Comparison of ENCODE assay signal across 8 cellular contexts in the genomic region with DNA sequence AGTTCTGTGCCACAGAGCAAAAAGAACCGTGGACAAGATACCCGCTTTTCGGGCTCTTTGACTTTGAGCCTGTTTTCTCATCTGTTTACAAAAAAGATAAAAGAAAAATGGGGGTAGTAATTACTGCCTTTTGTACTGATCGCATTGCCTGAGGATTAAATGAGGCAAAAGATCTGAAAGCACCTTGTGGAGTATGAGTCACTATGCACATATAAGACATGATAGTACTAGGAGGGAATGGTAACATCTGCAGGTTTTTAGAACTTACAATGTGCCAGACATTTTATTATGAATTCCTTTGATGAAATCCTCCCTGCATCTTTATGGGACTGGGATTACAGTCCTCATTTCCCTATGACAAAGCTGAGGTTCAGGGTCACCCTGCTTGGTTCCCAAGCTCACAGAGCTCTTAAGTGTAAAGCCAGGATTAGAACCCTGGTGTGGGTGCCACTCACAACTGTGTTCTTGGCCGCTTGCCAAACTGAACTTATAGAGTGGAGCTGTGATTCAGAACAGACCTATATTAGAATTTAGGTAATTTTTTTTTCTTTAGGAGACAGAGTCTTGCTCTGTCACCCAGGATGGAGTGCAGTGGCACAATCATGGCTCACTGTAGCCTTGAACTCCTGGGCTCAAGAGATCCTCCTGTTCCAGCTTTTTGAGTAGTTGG. TPM values are rescaled to one million over a fixed set of nuclear protein-coding genes. Genes with fewer than 3 reads are reported as not detected.
DNase-seq lines count a peak whose midpoint lies in the region; ATAC-seq, FAIRE-seq and TF ChIP-seq lines count a peak whose summit lies in the region.

No MANE protein-coding gene starts in this region.

- H2AFZ ChIP-seq in HepG2 (ENCODE audit: low read length) (no peak overlapping the region), mesenchymal stem cell (ENCODE audit: low read depth, low read length) (no peak overlapping the region)

- TF ChIP-seq EP300 in HepG2 (IDR thresholded peaks at IDR 0.05; ENCODE audit: low read depth in 2 of 2, low read length in 2 of 2), result peak in 1 of 2 experiments; percentile 79; a peak in 2 of 4 replicates
- TF ChIP-seq EP300 in HepG2 (CRISPR knock-in tag; IDR thresholded peaks at IDR 0.05; ENCODE audit: borderline replicate concordance), result peak; percentile 70; the same call in 1 of the 2 replicates

- H3K4me3 ChIP-seq in HepG2 (replicated peaks in 1 of 3; ENCODE audit: insufficient read depth in 1 of 3, low read depth in 2 of 3, low read length in 3 of 3) (peak overlapping the region; percentile 78 to 96 (median 85); a peak in 4 of 6 replicates), right lobe of liver (no peak overlapping the region), mesenchymal stem cell (ENCODE audit: insufficient read depth in 1 of 2, low read depth in 1 of 2, low read length in 2 of 2) (no peak overlapping the region), vagina (peak overlapping the region in 1 of 2 donors; percentile 51), mucosa of descending colon (no peak overlapping the region)

- in situ Hi-C loops in HepG2 (cut with HindIII; ENCODE audit: extremely low pct_ligation_motif_present, low pct_unique_long_range_greater_than_20kb), result no loop called here

- H3K27me3 ChIP-seq in HepG2 (ENCODE audit: control insufficient read depth in 1 of 2, insufficient read depth in 2 of 2, low read length in 2 of 2) (no peaks in the 10 kb centered on the region; a peak in 1 of 5 replicates), right lobe of liver (no peaks in the 10 kb centered on the region), mesenchymal stem cell (ENCODE audit: control insufficient read depth in 1 of 2, insufficient read depth in 1 of 2, low read length in 2 of 2) (peaks cover 0 to 6% of the 10 kb centered on the region in 2 experiments), vagina (no peaks in the 10 kb centered on the region)

- TF ChIP-seq POLR2A in HepG2 (IDR thresholded peaks at IDR 0.05; ENCODE audit: insufficient read depth in 1 of 2, low read depth in 2 of 2, low read length in 2 of 2) (no peak), right lobe of liver (IDR thresholded peaks at IDR 0.05) (no peak), vagina (IDR thresholded peaks at IDR 0.05) (no peak)

- H3K9me3 ChIP-seq in HepG2 (ENCODE audit: low read length) (no peaks in the 10 kb centered on the region), right lobe of liver (no peaks in the 10 kb centered on the region), mesenchymal stem cell (ENCODE audit: control insufficient read depth, low read length) (no peaks in the 10 kb centered on the region), vagina (no peaks in the 10 kb centered on the region), mucosa of descending colon (no peaks in the 10 kb centered on the region)

- intact Hi-C loops in HepG2 (cut with micrococcal nuclease; ENCODE audit: unreplicated experiment) (no loop called here), right lobe of liver (cut with DNase I) (no loop called here), vagina (cut with DNase I) (no loop called here), mucosa of descending colon (cut with DNase I, micrococcal nuclease) (no loop called here)

- H3K79me1 ChIP-seq in mesenchymal stem cell (replicated peaks; ENCODE audit: low read length, poor library complexity, severe bottlenecking), result peaks cover 5% of the 10 kb centered on the region

- TF ChIP-seq RAD21 in HepG2 (CRISPR knock-in tag; IDR thresholded peaks at IDR 0.05), result no peak

- peaks cover 12% of the 10 kb centered on the region for H3K79me2 ChIP-seq in HepG2 (ENCODE audit: insufficient read depth, low read length)

- peaks cover 49% of the 10 kb centered on the region for H3K4me1 ChIP-seq in HepG2 (ENCODE audit: insufficient read depth, low read length)
- H3K4me1 ChIP-seq in right lobe of liver, result no peaks in the 10 kb centered on the region
- peaks cover 9% of the 10 kb centered on the region for H3K4me1 ChIP-seq in mesenchymal stem cell (ENCODE audit: control insufficient read depth, insufficient read depth, low read depth, low read length)
- peaks cover 23% of the 10 kb centered on the region for H3K4me1 ChIP-seq in vagina
- peaks cover 8% of the 10 kb centered on the region for H3K4me1 ChIP-seq in mucosa of descending colon (ENCODE audit: low read depth)

- peak overlapping the region in 1 of 2 experiments; percentile 4 for H3K4ac ChIP-seq in mesenchymal stem cell (ENCODE audit: low read depth in 1 of 2, low read length in 2 of 2)

- no peak overlapping the region for H3K18ac ChIP-seq in mesenchymal stem cell (ENCODE audit: low read depth in 1 of 2, low read length in 2 of 2)

- no peak overlapping the region for H3K14ac ChIP-seq in mesenchymal stem cell (ENCODE audit: low read length in 2 of 2)

- H2BK5ac ChIP-seq in mesenchymal stem cell (ENCODE audit: low read depth, low read length, poor library complexity, severe bottlenecking), result no peak overlapping the region

- no peak overlapping the region for H4K8ac ChIP-seq in mesenchymal stem cell (ENCODE audit: low read length)

- DNase-seq in HepG2 (ENCODE audit: low spot score) (peak; percentile 91), right lobe of liver (no peak), mesenchymal stem cell (peak; percentile 47), vagina (ENCODE audit: extremely low spot score in 2 of 2) (peak in 1 of 2 donors; percentile 65), mucosa of descending colon (no peak), AML-193 (lab: John Stamatoyannopoulos, UW) (no peak)
- peak; percentile 47 for DNase-seq in activated T-cell treated with anti-CD3 and anti-CD28 coated beads, Interleukin-2, amount 50 U/mL, for 1 hour

- no peak overlapping the region for H2BK120ac ChIP-seq in mesenchymal stem cell (ENCODE audit: low read depth, low read length)

- no peak overlapping the region for H2BK12ac ChIP-seq in mesenchymal stem cell (ENCODE audit: low read length in 2 of 2)

- peak overlapping the region; percentile 79 for H2AK5ac ChIP-seq in mesenchymal stem cell (ENCODE audit: low read length, severe bottlenecking)

- H3K36me3 ChIP-seq in HepG2 (replicated peaks in 1 of 2; ENCODE audit: control insufficient read depth in 1 of 2, insufficient read depth in 2 of 2, low read length in 2 of 2) (no peaks in the 10 kb centered on the region), right lobe of liver (no peaks in the 10 kb centered on the region), mesenchymal stem cell (ENCODE audit: control insufficient read depth in 1 of 2, insufficient read depth in 2 of 2, low read depth in 1 of 2, low read length in 2 of 2) (no peaks in the 10 kb centered on the region), vagina (no peaks in the 10 kb centered on the region), mucosa of descending colon (ENCODE audit: low read depth) (no peaks in the 10 kb centered on the region)

- FAIRE-seq in HepG2 (lab: Jason Lieb, UNC), result peak; percentile 63

- H3K9ac ChIP-seq in HepG2 (ENCODE audit: insufficient read depth, low read depth, low read length) (peak overlapping the region; percentile 84), mesenchymal stem cell (ENCODE audit: low read length) (no peak overlapping the region)

- H3K4me2 ChIP-seq in HepG2 (ENCODE audit: low read depth, low read length), result peak overlapping the region; percentile 93
- peak overlapping the region; percentile 35 for H3K4me2 ChIP-seq in mesenchymal stem cell (ENCODE audit: low read length, poor library complexity, severe bottlenecking)

- no peak overlapping the region for H3K23ac ChIP-seq in mesenchymal stem cell (ENCODE audit: low read length in 2 of 2)

- WGBS in HepG2 (ENCODE audit: low lambda C conversion rate), result under 1% methylated on average over 5 of the region's 5 CpGs
- 58% methylated on average over 5 of the region's 5 CpGs for WGBS in right lobe of liver (ENCODE audit: insufficient coverage, low coverage, low lambda C conversion rate, missing lambda C conversion rate)
- WGBS in mesenchymal stem cell, result 86% methylated on average over 5 of the region's 5 CpGs

- BruUV-seq in HepG2 (replicated peaks; lab: Mats Ljungman, UMichigan), result no TSS peak

- H2BK15ac ChIP-seq in mesenchymal stem cell (ENCODE audit: low read depth, poor library complexity, severe bottlenecking), result no peak overlapping the region

- TF ChIP-seq CTCF in HepG2 (CRISPR knock-in tag; IDR thresholded peaks at IDR 0.05), result no peak
- TF ChIP-seq CTCF in right lobe of liver (IDR thresholded peaks at IDR 0.05), result no peak
- no peak for TF ChIP-seq CTCF in vagina (IDR thresholded peaks at IDR 0.05)
- no peak for TF ChIP-seq CTCF in mucosa of descending colon (IDR thresholded peaks at IDR 0.05)

- POLR2A ChIA-PET in HepG2 (lab: Yijun Ruan, JAX), result no interaction called here

- H3K27ac ChIP-seq in HepG2 (ENCODE audit: extremely low read length, insufficient read depth, low read length) (peak overlapping the region; percentile 57), right lobe of liver (peak overlapping the region in 1 of 3 donors; percentile 70), mesenchymal stem cell (ENCODE audit: low read length, poor library complexity, severe bottlenecking) (peak overlapping the region; percentile 46), vagina (peak overlapping the region; percentile 93)

- H4K20me1 ChIP-seq in HepG2 (ENCODE audit: insufficient read depth, low read length), result no peaks in the 10 kb centered on the region

- CTCF ChIA-PET in HepG2 (lab: Yijun Ruan, JAX; ENCODE audit: low intra/inter-chr PET ratio, low total read pairs), result no interaction called here

- no peak overlapping the region for H4K91ac ChIP-seq in mesenchymal stem cell (ENCODE audit: low read length)

- ATAC-seq in HepG2, result peak; percentile 38
- ATAC-seq in right lobe of liver, result no peak
- ATAC-seq in mucosa of descending colon, result no peak
- ATAC-seq in GM19351 (IDR thresholded peaks at IDR 0.05; ENCODE audit: unreplicated experiment), result no peak

RNA-seq across cellular contexts. Expression of a gene that starts 1.8 kb away (rescaled TPM):
- 3.1 and 4.2 TPM in 2 replicates for total RNA-seq in HepG2 (2016; rRNA removed; fragmentation: Illumina TruSeq; extraction: Trizol)
- 3.2 and 3.7 TPM in 2 replicates for total RNA-seq in HepG2 (2016; cell fraction: cytosol; rRNA removed; fragmentation: Illumina TruSeq; extraction: Trizol; ENCODE audit: low read depth)
- 2.7 and 3.2 TPM in 2 replicates for total RNA-seq in HepG2 (2016; cell fraction: insoluble cytoplasmic fraction; rRNA removed; fragmentation: Illumina TruSeq; extraction: Trizol)
- 2.0 and 2.1 TPM in 2 replicates for total RNA-seq in HepG2 (2016; cell fraction: membrane; rRNA removed; fragmentation: Illumina TruSeq; extraction: Trizol)
- total RNA-seq in HepG2 (2016; cell fraction: nucleus; rRNA removed; fragmentation: Illumina TruSeq; extraction: Trizol), result 11.7 and 13.7 TPM in 2 replicates
- 4.0 and 4.6 TPM in 2 replicates for polyA plus RNA-seq in HepG2 (2011; rRNA removed)
- 2.4 and 2.6 TPM in 2 replicates for polyA plus RNA-seq in HepG2 (2011; cell fraction: cytosol; rRNA removed)
- polyA plus RNA-seq in HepG2 (2011; cell fraction: nucleus; rRNA removed), result 8.2 and 12.2 TPM in 2 replicates
- polyA plus RNA-seq in HepG2 (2012), result 1.7 and 1.9 TPM in 2 replicates
- 0.10 and 0.16 TPM in 2 replicates for polyA plus RNA-seq in HepG2 (2016; cell fraction: cytosol; fragmentation: Illumina TruSeq; extraction: Trizol; ENCODE audit: low read depth)
- 1.5 and 1.7 TPM in 2 replicates for polyA plus RNA-seq in HepG2 (2016; cell fraction: insoluble cytoplasmic fraction; fragmentation: Illumina TruSeq; extraction: Trizol; ENCODE audit: low read depth)
- polyA plus RNA-seq in HepG2 (2016; cell fraction: membrane; fragmentation: Illumina TruSeq; extraction: Trizol; ENCODE audit: low read depth), result 0.24 and 0.28 TPM in 2 replicates
- polyA plus RNA-seq in HepG2 (2016; cell fraction: nucleus; fragmentation: Illumina TruSeq; extraction: Trizol; ENCODE audit: insufficient read depth, low read depth), result 2.9 and 3.5 TPM in 2 replicates
- polyA minus RNA-seq in HepG2 (2011; rRNA and poly(A)+ RNA removed; ENCODE audit: low replicate concordance), result 0.05 and 38.4 TPM in 2 replicates
- 4.8 and 5.2 TPM in 2 replicates for polyA minus RNA-seq in HepG2 (2011; cell fraction: cytosol; rRNA and poly(A)+ RNA removed)
- polyA minus RNA-seq in HepG2 (2011; cell fraction: nucleus; rRNA and poly(A)+ RNA removed), result 51.5 and 66.8 TPM in 2 replicates
- 1 to 10 TPM; 1.8 to 3.3 (median 2.4) TPM for total RNA-seq in right lobe of liver
- polyA plus RNA-seq in mesenchymal stem cell (2013, experiment 1 of 2), result 5.1 TPM
- 4.9 TPM for polyA plus RNA-seq in mesenchymal stem cell (2013, experiment 2 of 2)
- 12.3 TPM for total RNA-seq in vagina
- 10 to 100 TPM in 1 of 3 donors, 1 to 10 TPM in 2; 4.8 to 11.3 (median 8.9) TPM for total RNA-seq in mucosa of descending colon

Comparison
In these comparisons a context has a peak if more than half of its experiments do, and no peak if none do; other contexts are left out.
1. DNase-seq: peak in HepG2 (single experiment), activated T-cell treated with anti-CD3 and anti-CD28 coated beads, Interleukin-2, amount 50 U/mL, for 1 hour (single experiment) and mesenchymal stem cell (single experiment); none in right lobe of liver (0 of 3), mucosa of descending colon (0 of 3) and AML-193 (0 of 2).
2. H3K4me3 ChIP-seq: peak in HepG2 (3 of 3); none in right lobe of liver (0 of 3), mesenchymal stem cell (0 of 2) and mucosa of descending colon (single experiment).